22 cellular contexts compared by ENCODE assay signal in the genomic region with DNA sequence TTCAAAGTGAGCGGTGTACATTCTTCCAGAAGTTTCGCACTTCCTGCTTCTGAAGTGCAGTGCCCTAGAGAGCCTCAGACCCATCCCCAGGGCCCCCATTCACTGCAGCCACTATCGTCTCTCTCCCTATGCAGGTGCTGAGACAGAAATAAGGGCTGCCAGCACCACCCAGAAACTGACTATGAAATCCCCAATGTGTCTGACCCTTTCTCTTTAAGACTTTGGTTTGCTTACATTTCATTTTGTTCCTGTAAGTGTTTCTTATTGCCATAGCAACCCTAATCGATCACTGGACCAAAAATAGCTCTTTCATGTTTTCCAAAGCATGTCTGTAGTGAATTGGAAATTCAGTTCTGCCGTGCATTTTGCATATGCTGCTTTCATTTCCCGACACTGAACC.
DNase-seq lines count a peak whose midpoint lies in the region; ATAC-seq and TF ChIP-seq lines count a peak whose summit lies in the region.
"Had no signal": no experiment of that assay in that cellular context is flagged by ENCODE, and none has a peak within 500 bp of the region (broad histone marks: within the 10 kb centered on the region; RNA-seq: fewer than 3 reads in every experiment).

No MANE protein-coding gene starts in this region.

- 0 out of 22 replicates have a peak, but pooled peaks cover 0 to 5% (median 0%) of the 10 kb centered on the region in 11 experiments for H4K20me1 ChIP-seq in BLaER1 treated with 17β-estradiol and CSF1 and Interleukin-3, amounts not matched to agents 10 nM and 100 nM
- no peaks in the 10 kb centered on the region for H4K20me1 ChIP-seq in neural cell (ENCODE audit: insufficient read depth)

- no peaks in the 10 kb centered on the region for H3F3A ChIP-seq in neural cell (ENCODE audit: insufficient read depth, low read length, poor library complexity, severe bottlenecking)

- peaks cover 12 to 42% (median 31%) of the 10 kb centered on the region in 10 experiments for H3K4me1 ChIP-seq in BLaER1 treated with 17β-estradiol and CSF1 and Interleukin-3, amounts not matched to agents 10 nM and 100 nM
- H3K4me1 ChIP-seq in body of pancreas (peaks cover 18% of the 10 kb centered on the region), breast epithelium (no peaks in the 10 kb centered on the region)

- no peak overlapping the region for H3K9ac ChIP-seq in BLaER1 treated with 17β-estradiol and CSF1 and Interleukin-3, amounts not matched to agents 10 nM and 100 nM
- H3K9ac ChIP-seq in neural cell (ENCODE audit: low read length) = no peak overlapping the region
- H3K9ac ChIP-seq: GM23248, SK-N-SH had no signal

- intact Hi-C loops in body of pancreas (cut with DNase I) (no loop called here), breast epithelium (cut with DNase I; ENCODE audit: low total_unique reads) (no loop called here)

- no peak for TF ChIP-seq POLR2A in body of pancreas (IDR thresholded peaks at IDR 0.05)
- TF ChIP-seq POLR2A in breast epithelium (IDR thresholded peaks at IDR 0.05) = no peak

- H3K4me2 ChIP-seq in BLaER1 treated with 17β-estradiol and CSF1 and Interleukin-3, amounts not matched to agents 10 nM and 100 nM = peak overlapping the region in 6 of 11 experiments; percentile 9 to 75 (median 68); a peak in 7 of 22 replicates
- H3K4me2 ChIP-seq in neural cell (ENCODE audit: low read length) = no peak overlapping the region
- H3K4me2 ChIP-seq: SK-N-SH had no signal

- WGBS in body of pancreas, 2 donors = 54 to 58% methylated on average over 6 of the region's 6 CpGs

- no peaks in the 10 kb centered on the region for H3K9me2 ChIP-seq in neural cell (ENCODE audit: insufficient read depth, low read length)
- H3K9me2 ChIP-seq: SK-N-SH had no signal

- no peaks in the 10 kb centered on the region for H3K79me2 ChIP-seq in neural cell (replicated peaks; ENCODE audit: insufficient read depth, low read length)

- no peaks in the 10 kb centered on the region for H3K27me3 ChIP-seq in BLaER1 treated with 17β-estradiol and CSF1 and Interleukin-3, amounts not matched to agents 10 nM and 100 nM
- H3K27me3 ChIP-seq in body of pancreas = no peaks in the 10 kb centered on the region
- H3K27me3 ChIP-seq in neural cell (ENCODE audit: insufficient read depth, low read depth, low read length) = no peaks in the 10 kb centered on the region
- no peaks in the 10 kb centered on the region for H3K27me3 ChIP-seq in breast epithelium
- H3K27me3 ChIP-seq: left lung, spleen had no signal

- ATAC-seq in GM21515 (IDR thresholded peaks at IDR 0.05; ENCODE audit: unreplicated experiment) (peak; percentile 44), body of pancreas (peak; percentile 45)
- ATAC-seq: left lung had no signal

- no peak overlapping the region for H3K4me3 ChIP-seq in BLaER1 treated with 17β-estradiol and CSF1 and Interleukin-3, amounts not matched to agents 10 nM and 100 nM
- H3K4me3 ChIP-seq in body of pancreas = no peak overlapping the region
- no peak overlapping the region for H3K4me3 ChIP-seq in neural cell (ENCODE audit: low read length)
- H3K4me3 ChIP-seq in breast epithelium = no peak overlapping the region
- H3K4me3 ChIP-seq: GM23248, left lung, spleen had no signal

- TF ChIP-seq CTCF in body of pancreas (IDR thresholded peaks at IDR 0.05) (no peak), neural cell (IDR thresholded peaks at IDR 0.05; ENCODE audit: poor library complexity, severe bottlenecking) (no peak), breast epithelium (IDR thresholded peaks at IDR 0.05) (no peak)

- TF ChIP-seq EP300 in neural cell (conservative IDR thresholded peaks at IDR 0.05; ENCODE audit: poor library complexity, severe bottlenecking) = no peak

- H3K36me3 ChIP-seq in BLaER1 treated with 17β-estradiol and CSF1 and Interleukin-3, amounts not matched to agents 10 nM and 100 nM = peaks cover 0 to 55% (median 16%) of the 10 kb centered on the region in 11 experiments; a peak in 11 of 22 replicates
- H3K36me3 ChIP-seq in body of pancreas (replicated peaks in 1 of 2; ENCODE audit: insufficient read depth in 1 of 2, low read depth in 2 of 2) (no peaks in the 10 kb centered on the region), neural cell (ENCODE audit: insufficient read depth, low read length) (no peaks in the 10 kb centered on the region), breast epithelium (no peaks in the 10 kb centered on the region)
- H3K36me3 ChIP-seq: left lung had no signal

- H2AFZ ChIP-seq in neural cell (ENCODE audit: low read depth, low read length) = no peak overlapping the region
- H2AFZ ChIP-seq: GM23248 had no signal

- DNase-seq in body of pancreas (no peak), breast epithelium (ENCODE audit: low spot score in 2 of 2) (no peak), GF-D8 (lab: John Stamatoyannopoulos, UW) (no peak), inferior parietal cortex (ENCODE audit: extremely low spot score) (no peak)
- no peak for DNase-seq in effector CD8-positive, alpha-beta T cell (lab: John Stamatoyannopoulos, UW)
- DNase-seq: activated CD4-positive, alpha-beta memory T cell treated with anti-CD3 and anti-CD28 coated beads, Interleukin-2, amount 10 ng/mL, durations not matched to agents 7 days and 5 days; activated CD4-positive, CD25-positive, alpha-beta regulatory T cell; activated naive CD4-positive, alpha-beta T cell treated with anti-CD3 and anti-CD28 coated beads for 36 hours; activated T-cell treated with anti-CD3 and anti-CD28 coated beads, Interleukin-2, amount 50 U/mL, for 1 hour; aorta; C1 segment of cervical spinal cord; GM23248; head of caudate nucleus; left lung; NCI-H1105 treated with DMSO at 0.1 percent for 48 hours; SK-N-SH; spleen; stimulated activated CD4-positive, alpha-beta T cell treated with anti-CD3 and anti-CD28 coated beads, Interleukin-4, amount 100 ng/mL, for 4 hours had no signal

- H3K27ac ChIP-seq in BLaER1 treated with 17β-estradiol and CSF1 and Interleukin-3, amounts not matched to agents 10 nM and 100 nM = no peak overlapping the region
- H3K27ac ChIP-seq in body of pancreas (no peak overlapping the region), neural cell (ENCODE audit: low read length) (peak overlapping the region; percentile 13), breast epithelium (no peak overlapping the region)
- H3K27ac ChIP-seq: GM23248, left lung, RWPE1, spleen had no signal

- no peak for TF ChIP-seq RAD21 in neural cell (conservative IDR thresholded peaks at IDR 0.05)

- no peaks in the 10 kb centered on the region for H3K9me3 ChIP-seq in BLaER1 treated with 17β-estradiol and CSF1 and Interleukin-3, amounts not matched to agents 10 nM and 100 nM (replicated peaks in 1 of 11)
- H3K9me3 ChIP-seq in body of pancreas = no peaks in the 10 kb centered on the region
- no peaks in the 10 kb centered on the region for H3K9me3 ChIP-seq in neural cell (ENCODE audit: low read length)
- H3K9me3 ChIP-seq in breast epithelium = no peaks in the 10 kb centered on the region
- H3K9me3 ChIP-seq: left lung, SK-N-SH, spleen had no signal

TF ChIP-seq in neural cell, 6 proteins besides CTCF, POLR2A, EP300 and RAD21:
- TF ChIP-seq POLR2AphosphoS5 (IDR thresholded peaks at IDR 0.05) = no peak
- no peak for TF ChIP-seq REST (IDR thresholded peaks at IDR 0.05; ENCODE audit: borderline replicate concordance)
- no peak for TF ChIP-seq TAF1 (IDR thresholded peaks at IDR 0.05; ENCODE audit: low read depth)
- no peak for TF ChIP-seq MXI1 (conservative IDR thresholded peaks at IDR 0.05; ENCODE audit: poor library complexity, severe bottlenecking)
